Comparison of ENCODE assay signal across 13 cellular contexts in genomic region chr1:230459463-230459862, GRCh38. TPM values are rescaled to one million over a fixed set of nuclear protein-coding genes. Genes with fewer than 3 reads are reported as not detected.
DNase-seq lines count a peak whose midpoint lies in the region; FAIRE-seq and TF ChIP-seq lines count a peak whose summit lies in the region.
"Had no signal": no experiment of that assay in that cellular context is flagged by ENCODE, and none has a peak within 500 bp of the region (broad histone marks: within the 10 kb centered on the region; RNA-seq: fewer than 3 reads in every experiment).

No MANE protein-coding gene starts in this region.

- H3K4me3 ChIP-seq in epithelial cell of proximal tubule (ENCODE audit: low read depth, low read length): no peak overlapping the region
- H3K4me3 ChIP-seq: thoracic aorta had no signal

- DNase-seq in NCI-H2171 treated with DMSO at 0.1 percent for 48 hours (lab: John Stamatoyannopoulos, UW) (peak; percentile 46), NCI-H2171 (lab: John Stamatoyannopoulos, UW) (no peak), NOMO-1 treated with DMSO at 0.1 percent for 48 hours (lab: John Stamatoyannopoulos, UW; ENCODE audit: unreplicated experiment) (peak; percentile 88), epithelial cell of proximal tubule (ENCODE audit: low read depth) (peak; percentile 87), urothelium cell line (ENCODE audit: low spot score) (peak; percentile 12), hypothalamus (lab: John Stamatoyannopoulos, UW) (no peak), HT-29 (ENCODE audit: low spot score) (no peak), NCI-H345 treated with DMSO at 0.1 percent for 48 hours (lab: John Stamatoyannopoulos, UW; ENCODE audit: unreplicated experiment) (no peak)
- DNase-seq: ACHN; hippocampal formation; NK-92 treated with Interleukin-12 subunit alpha and Interleukin-12 subunit beta, amount 100 ng/mL, for 24 hours; stimulated activated CD4-positive, alpha-beta T cell treated with anti-CD3 and anti-CD28 coated beads, Interleukin-2, amount 100 ng/mL, for 24 hours had no signal

- no peak for FAIRE-seq in urothelium cell line (lab: Jason Lieb, UNC)

- TF ChIP-seq CTCF in epithelial cell of proximal tubule (conservative IDR thresholded peaks at IDR 0.05; ENCODE audit: low read depth, low read length): no peak

RNA-seq across cellular contexts. Expression of gene PGBD5, which starts 33.3 kb away (rescaled TPM):
- 12.9 and 18.0 TPM in 2 replicates for total RNA-seq in epithelial cell of proximal tubule
- total RNA-seq in HT-29 (2014; rRNA removed; shearing (Covaris generic)): not detected in 2 replicates

Comparison
In these comparisons a context has a peak if more than half of its experiments do, and no peak if none do; other contexts are left out.
1. DNase-seq: peak in NCI-H2171 treated with DMSO at 0.1 percent for 48 hours (single experiment), NOMO-1 treated with DMSO at 0.1 percent for 48 hours (single experiment), epithelial cell of proximal tubule (single experiment) and urothelium cell line (single experiment); none in NCI-H2171 (single experiment), hypothalamus (0 of 51), HT-29 (single experiment) and NCI-H345 treated with DMSO at 0.1 percent for 48 hours (single experiment).
2. RNA of gene PGBD5, which starts 33.3 kb away (total RNA-seq): 12.9 to 18.0 TPM in epithelial cell of proximal tubule; not detected in HT-29; every median in the first group is over 10 times any median in the second.